ENCODE assay signal across 8 cellular contexts in the genomic region with DNA sequence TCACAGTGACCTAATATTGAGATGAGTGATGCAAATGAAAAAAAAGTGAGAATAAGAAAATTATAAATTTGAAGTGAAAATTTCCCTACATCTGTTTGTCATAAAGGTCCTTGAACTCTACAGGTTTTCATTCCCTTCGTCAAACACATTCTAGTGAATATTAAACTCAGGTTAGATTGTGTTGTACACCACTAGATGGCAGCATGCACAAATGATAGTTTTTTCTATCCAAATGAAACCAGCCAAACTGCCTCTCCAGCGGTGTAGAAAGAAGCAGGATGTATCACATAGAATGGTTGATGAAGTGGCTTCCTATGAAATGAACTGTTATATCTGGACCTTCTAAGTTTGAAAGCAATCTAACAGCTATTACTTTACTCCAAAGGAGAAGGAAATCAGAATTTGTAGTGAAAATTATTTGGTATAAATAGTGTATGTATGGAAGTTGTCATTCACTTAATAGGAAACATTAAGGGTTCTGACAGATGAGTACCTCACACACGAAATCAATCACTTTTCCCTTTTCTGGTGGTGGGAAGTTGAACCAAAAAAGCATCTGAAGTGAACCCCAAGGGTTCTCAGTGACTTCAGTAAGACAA.
A peak's percentile ranks its signal among the peaks of the same experiment; 100 is the strongest.
DNase-seq lines count a peak whose midpoint lies in the region; ATAC-seq and TF ChIP-seq lines count a peak whose summit lies in the region.

No MANE protein-coding gene starts in this region.

- intact Hi-C loops in Right ventricle myocardium inferior (cut with DNase I) (loop anchor here (5.0 to 10.0 kb wide), 2 partner anchors 379 to 871 kb away; a partner anchor contains a TSS), cardiac septum (cut with DNase I) (loop anchor here (10.0 kb wide), 1 partner anchor 869 kb away; no protein-coding TSS in a partner anchor), OCI-LY7 (cut with micrococcal nuclease; ENCODE audit: unreplicated experiment) (no loop called here)

- peak overlapping the region; percentile 69 for H2AFZ ChIP-seq in OCI-LY7 (ENCODE audit: low read length)

- no peaks in the 10 kb centered on the region for H4K20me1 ChIP-seq in OCI-LY7 (ENCODE audit: insufficient read depth, low read length)

- no peaks in the 10 kb centered on the region for H3K79me2 ChIP-seq in OCI-LY7 (ENCODE audit: insufficient read depth, low read depth, low read length)

- H3K9me3 ChIP-seq in OCI-LY7 (ENCODE audit: low read length) (no peaks in the 10 kb centered on the region), tibial nerve (no peaks in the 10 kb centered on the region)

- no peaks in the 10 kb centered on the region for H3K36me3 ChIP-seq in OCI-LY7 (ENCODE audit: insufficient read depth, low read length)
- H3K36me3 ChIP-seq in tibial nerve: peaks cover 0 to 14% (median 0%) of the 10 kb centered on the region in 3 donors

- peak; percentile 87 for TF ChIP-seq CTCF in OCI-LY7 (conservative IDR thresholded peaks at IDR 0.05; ENCODE audit: low read length)
- peak; percentile 51 to 75 (median 68) for TF ChIP-seq CTCF in tibial nerve (IDR thresholded peaks at IDR 0.05)

- no TSS peak for BruUV-seq in OCI-LY7 (replicated peaks; lab: Mats Ljungman, UMichigan)

- no peak overlapping the region for H3K27ac ChIP-seq in OCI-LY7 (ENCODE audit: low read depth, low read length, poor library complexity, severe bottlenecking)
- H3K27ac ChIP-seq in caudate nucleus (ENCODE audit: low read depth, low read length): peak overlapping the region; percentile 11
- no peak overlapping the region for H3K27ac ChIP-seq in tibial nerve

- H3K9me2 ChIP-seq in OCI-LY7 (ENCODE audit: insufficient read depth, low read length): no peaks in the 10 kb centered on the region

- DNase-seq in Right ventricle myocardium inferior (ENCODE audit: missing footprints): no peak
- DNase-seq in cardiac septum (ENCODE audit: low spot score): no peak
- DNase-seq in HuH-7.5 (ENCODE audit: low spot score): peak; percentile 22
- peak; percentile 83 for DNase-seq in OCI-LY7 (ENCODE audit: low spot score)
- peak in 22 of 61 donors; percentile 3 to 79 (median 25) for DNase-seq in caudate nucleus (lab: John Stamatoyannopoulos, UW)
- peak; percentile 75 for DNase-seq in kidney tubule cell (ENCODE audit: low spot score)
- DNase-seq in tibial nerve (ENCODE audit: low spot score in 2 of 2): peak in 1 of 2 donors; percentile 29

- H3K27me3 ChIP-seq in tibial nerve: no peaks in the 10 kb centered on the region

- H3K4me1 ChIP-seq in OCI-LY7 (ENCODE audit: insufficient read depth, low read length, poor library complexity, severe bottlenecking) (peaks cover 35% of the 10 kb centered on the region), tibial nerve (peaks cover 0 to 10% (median 0%) of the 10 kb centered on the region in 4 donors)

- peak overlapping the region; percentile 6; the same call in 1 of the 2 replicates for H3K4me2 ChIP-seq in OCI-LY7 (ENCODE audit: low read length)

- no peak for TF ChIP-seq EP300 in tibial nerve (IDR thresholded peaks at IDR 0.05)

- H3K4me3 ChIP-seq in OCI-LY7 (ENCODE audit: low read depth, low read length, poor library complexity, severe bottlenecking) (no peak overlapping the region), tibial nerve (no peak overlapping the region)

- POLR2A ChIA-PET in OCI-LY7 (lab: Charles Lee): interaction anchor here (0.6 kb wide), 1 partner anchor 976 kb away, joined by 3 read pairs; no protein-coding TSS in a partner anchor

- ATAC-seq in Right ventricle myocardium inferior (peak; percentile 70), GM21723 (IDR thresholded peaks at IDR 0.05; ENCODE audit: unreplicated experiment) (peak; percentile 87)

- CTCF ChIA-PET in OCI-LY7 (lab: Charles Lee; ENCODE audit: unreplicated experiment): no interaction called here

- TF ChIP-seq POLR2A in tibial nerve (IDR thresholded peaks at IDR 0.05): no peak

- 23 to 24% methylated on average over 3 of the region's 3 CpGs for WGBS in tibial nerve, 2 donors

Comparison
In these comparisons a context has a peak if more than half of its experiments do, and no peak if none do; other contexts are left out.
1. DNase-seq: peak in HuH-7.5 (single experiment), OCI-LY7 (single experiment) and kidney tubule cell (single experiment); none in Right ventricle myocardium inferior (single experiment) and cardiac septum (single experiment).